In genomic region chr13:26436914-26437313, GRCh38 we compare ENCODE assay signal across 9 cellular contexts.
"Had no signal": no experiment of that assay in that cellular context is flagged by ENCODE, and none has a peak within 500 bp of the region (broad histone marks: within the 10 kb centered on the region; RNA-seq: fewer than 3 reads in every experiment).

No MANE protein-coding gene starts in this region.

- H3K4me2 ChIP-seq: GM23338 had no signal

- H3K36me3 ChIP-seq: HAP-1 had no signal

- FAIRE-seq: H54 had no signal

- H2AFZ ChIP-seq: GM23248, GM23338 had no signal

- H3K4me1 ChIP-seq: HAP-1 had no signal

- DNase-seq: GM23248, GOT3, H7, H9, HCEC 1CT, HFFc6 had no signal

- H3K27ac ChIP-seq: GM23248 had no signal

- H3K4me3 ChIP-seq: GM23248, GM23338, HAP-1 had no signal

- H3K9ac ChIP-seq: GM23248 had no signal
